ENCODE assay signal across 2 cellular contexts in genomic region chr15:57969355-57969754, GRCh38.
TF ChIP-seq lines count a peak whose summit lies in the region.

No MANE protein-coding gene starts in this region.

TF ChIP-seq in A549, 52 proteins besides CTCF, POLR2A, EP300 and RAD21 (continued from another document):
- TF ChIP-seq MAZ (IDR thresholded peaks at IDR 0.05; ENCODE audit: borderline replicate concordance, low read depth, low read length) (no peak), FOXS1 (CRISPR knock-in tag; IDR thresholded peaks at IDR 0.05) (no peak), CBX8 (IDR thresholded peaks at IDR 0.05) (no peak), ZNF302 (CRISPR knock-in tag; IDR thresholded peaks at IDR 0.05) (no peak), HDAC2 (IDR thresholded peaks at IDR 0.05) (no peak), ELK1 (IDR thresholded peaks at IDR 0.05; ENCODE audit: low read depth, low read length) (no peak), E2F6 (IDR thresholded peaks at IDR 0.05; ENCODE audit: borderline replicate concordance, low read depth) (no peak), ZFP36 (IDR thresholded peaks at IDR 0.05; ENCODE audit: borderline replicate concordance, partially characterized antibody) (no peak), KDM1A (IDR thresholded peaks at IDR 0.05; ENCODE audit: low read depth) (no peak), HEYL (CRISPR knock-in tag; IDR thresholded peaks at IDR 0.05) (no peak)

TF ChIP-seq in GM23338, 12 proteins besides CTCF, POLR2A, EP300 and RAD21 (continued from another document):
- TF ChIP-seq ZNF462 (CRISPR knock-in tag; IDR thresholded peaks at IDR 0.05) (no peak), EZH2 (IDR thresholded peaks at IDR 0.05; ENCODE audit: low read depth, unreplicated experiment) (no peak), REST (IDR thresholded peaks at IDR 0.05; ENCODE audit: unreplicated experiment) (no peak), STAT1 (IDR thresholded peaks at IDR 0.05; ENCODE audit: unreplicated experiment) (no peak), POLR2AphosphoS5 (IDR thresholded peaks at IDR 0.05; ENCODE audit: low read depth) (no peak)
